12 cellular contexts compared by ENCODE assay signal in genomic region chr5:172873513-172873912, GRCh38. TPM values are rescaled to one million over a fixed set of nuclear protein-coding genes. Genes with fewer than 3 reads are reported as not detected.
DNase-seq lines count a peak whose midpoint lies in the region; ATAC-seq and TF ChIP-seq lines count a peak whose summit lies in the region.
"Had no signal": no experiment of that assay in that cellular context is flagged by ENCODE, and none has a peak within 500 bp of the region (broad histone marks: within the 10 kb centered on the region; RNA-seq: fewer than 3 reads in every experiment).

No MANE protein-coding gene starts in this region.

- H3K4ac ChIP-seq in IMR-90 (ENCODE audit: low read depth, low read length): peak overlapping the region; percentile 98

- no peak overlapping the region for H3K4me3 ChIP-seq in IMR-90 (ENCODE audit: insufficient read depth, low read depth, low read length)
- H3K4me3 ChIP-seq in coronary artery: peak overlapping the region; percentile 47
- no peak overlapping the region for H3K4me3 ChIP-seq in mucosa of rectum (ENCODE audit: low read length in 2 of 2)

- H3K18ac ChIP-seq in IMR-90 (ENCODE audit: low read depth, low read length): peak overlapping the region; percentile 43

- no peak for TF ChIP-seq POLR2A in IMR-90 (IDR thresholded peaks at IDR 0.05; ENCODE audit: low read depth, low read length)

- peaks cover 38% of the 10 kb centered on the region for H3K9me1 ChIP-seq in IMR-90 (ENCODE audit: insufficient read depth, low read length)

- H2BK15ac ChIP-seq in IMR-90 (ENCODE audit: low read depth, low read length): peak overlapping the region; percentile 84; the same call in 2 of the 3 replicates

- H4K20me1 ChIP-seq in IMR-90 (ENCODE audit: insufficient read depth, low read length): peaks cover 9% of the 10 kb centered on the region

- peaks cover 42 to 87% of the 10 kb centered on the region in 2 experiments for H3K79me1 ChIP-seq in IMR-90 (ENCODE audit: low read depth in 1 of 2, low read length in 2 of 2)

- peak overlapping the region; percentile 88 for H2AK9ac ChIP-seq in IMR-90 (replicated peaks; ENCODE audit: low read depth, low read length, poor library complexity)

- H3K4me2 ChIP-seq in IMR-90 (ENCODE audit: low read depth, low read length): peak overlapping the region; percentile 39; the same call in 1 of the 2 replicates

- no peak overlapping the region for H3K27ac Mint-ChIP-seq in type B pancreatic cell

- H2BK5ac ChIP-seq in IMR-90 (ENCODE audit: low read depth, low read length, poor library complexity, severe bottlenecking): peak overlapping the region; percentile 97

- TF ChIP-seq CTCF in IMR-90 (conservative IDR thresholded peaks at IDR 0.05; ENCODE audit: low read depth, low read length) (no peak), coronary artery (IDR thresholded peaks at IDR 0.05) (no peak), type B pancreatic cell (conservative IDR thresholded peaks at IDR 0.05) (no peak)

- in situ Hi-C loops in IMR-90 (cut with MboI; ENCODE audit: low sequenced_read_pairs): no loop called here

- H4K8ac ChIP-seq in IMR-90 (ENCODE audit: low read depth in 2 of 2, low read length in 2 of 2): peak overlapping the region; percentile 63 to 79

- no peaks in the 10 kb centered on the region for H3K9me3 Mint-ChIP-seq in type B pancreatic cell
- H3K9me3 Mint-ChIP-seq: brain; CD8-positive, alpha-beta memory T cell; naive thymus-derived CD8-positive, alpha-beta T cell had no signal

- H3K14ac ChIP-seq in IMR-90 (replicated peaks; ENCODE audit: low read depth, low read length): peak overlapping the region; percentile 91

- no peaks in the 10 kb centered on the region for H3K9me3 ChIP-seq in IMR-90 (ENCODE audit: control insufficient read depth, insufficient read depth, low read length)
- H3K9me3 ChIP-seq in mucosa of rectum (ENCODE audit: control insufficient read depth in 2 of 2, low read length in 2 of 2): no peaks in the 10 kb centered on the region

- no peaks in the 10 kb centered on the region for H3K27me3 ChIP-seq in IMR-90 (ENCODE audit: control insufficient read depth, insufficient read depth, low read length)
- no peaks in the 10 kb centered on the region for H3K27me3 ChIP-seq in mucosa of rectum (ENCODE audit: control insufficient read depth in 2 of 2, insufficient read depth in 2 of 2, low read length in 2 of 2)

- peak overlapping the region; percentile 67 for H3K56ac ChIP-seq in IMR-90 (ENCODE audit: extremely low read depth, insufficient read depth, low read length)

- DNase-seq in IMR-90: no peak
- DNase-seq in coronary artery (ENCODE audit: low spot score): no peak
- DNase-seq in type B pancreatic cell (ENCODE audit: extremely low spot score, unreplicated experiment): no peak
- DNase-seq: CD8-positive, alpha-beta memory T cell; NCI-H2171 treated with DMSO at 0.1 percent for 48 hours had no signal

- H4K91ac ChIP-seq in IMR-90 (ENCODE audit: insufficient read depth, low read depth, low read length): peak overlapping the region; percentile 97

- peak overlapping the region; percentile 81 for H2AFZ ChIP-seq in IMR-90 (replicated peaks; ENCODE audit: low read length, poor library complexity)

- peak overlapping the region; percentile 86 for H3K27ac ChIP-seq in IMR-90 (ENCODE audit: insufficient read depth, low read length)
- H3K27ac ChIP-seq in coronary artery: peak overlapping the region; percentile 90 to 98
- peak overlapping the region; percentile 49 to 72 for H3K27ac ChIP-seq in mucosa of rectum (ENCODE audit: low read depth in 2 of 2, low read length in 2 of 2)
- H3K27ac ChIP-seq in temporal lobe (ENCODE audit: low read depth, low read length): peak overlapping the region; percentile 84

- H2BK20ac ChIP-seq in IMR-90 (ENCODE audit: low read depth, low read length): peak overlapping the region; percentile 87

- peaks cover 48% of the 10 kb centered on the region for H3K4me1 ChIP-seq in IMR-90 (ENCODE audit: control insufficient read depth, insufficient read depth, low read length)
- H3K4me1 ChIP-seq in mucosa of rectum (ENCODE audit: control insufficient read depth in 2 of 2, insufficient read depth in 2 of 2, low read length in 2 of 2): peaks cover 10 to 16% of the 10 kb centered on the region in 2 donors

- H2BK120ac ChIP-seq in IMR-90 (ENCODE audit: low read depth, low read length): peak overlapping the region; percentile 94

- peak overlapping the region; percentile 67 for H4K5ac ChIP-seq in IMR-90 (ENCODE audit: low read depth, low read length)

- H3K36me3 Mint-ChIP-seq in type B pancreatic cell: no peaks in the 10 kb centered on the region
- H3K36me3 Mint-ChIP-seq: brain had no signal

- H2AK5ac ChIP-seq in IMR-90 (ENCODE audit: low read depth, low read length): peak overlapping the region; percentile 98

- no peaks in the 10 kb centered on the region for H3K27me3 Mint-ChIP-seq in type B pancreatic cell
- H3K27me3 Mint-ChIP-seq: brain; CD8-positive, alpha-beta memory T cell; naive thymus-derived CD8-positive, alpha-beta T cell had no signal

- intact Hi-C loops in IMR-90 (cut with micrococcal nuclease): no loop called here

- ATAC-seq in IMR-90 (ENCODE audit: low read depth) (no peak), GM21825 (IDR thresholded peaks at IDR 0.05; ENCODE audit: unreplicated experiment) (no peak), GM19452 (IDR thresholded peaks at IDR 0.05; ENCODE audit: unreplicated experiment) (no peak), HG03025 (IDR thresholded peaks at IDR 0.05; ENCODE audit: low FRiP score, unreplicated experiment) (no peak)
- ATAC-seq: naive thymus-derived CD8-positive, alpha-beta T cell had no signal

- CTCF ChIA-PET in IMR-90 (lab: Yijun Ruan, JAX): interaction anchor here (0.6 to 0.9 kb wide), 2 partner anchors 25 to 80 kb away, joined by 3 read pairs; no protein-coding TSS in a partner anchor

- H3K4me3 Mint-ChIP-seq in type B pancreatic cell: no peak overlapping the region
- H3K4me3 Mint-ChIP-seq: CD8-positive, alpha-beta memory T cell; naive thymus-derived CD8-positive, alpha-beta T cell had no signal

- peaks cover 27% of the 10 kb centered on the region for H3K4me1 Mint-ChIP-seq in type B pancreatic cell (ENCODE audit: unreplicated experiment)

- H3K23ac ChIP-seq in IMR-90 (ENCODE audit: low read depth, low read length): peak overlapping the region; percentile 80

- H3K9ac ChIP-seq in IMR-90 (ENCODE audit: low read depth, low read length): peak overlapping the region; percentile 47
- no peak overlapping the region for H3K9ac ChIP-seq in mucosa of rectum (ENCODE audit: low read depth in 1 of 2, low read length in 2 of 2)

- no peak for TF ChIP-seq RAD21 in IMR-90 (IDR thresholded peaks at IDR 0.05; ENCODE audit: low read length)

- H3K36me3 ChIP-seq in IMR-90 (ENCODE audit: control insufficient read depth, insufficient read depth, low read length) (no peaks in the 10 kb centered on the region; the same call in 1 of the 2 replicates), mucosa of rectum (ENCODE audit: control insufficient read depth in 2 of 2, insufficient read depth in 2 of 2, low read length in 2 of 2) (peaks cover 0 to 5% of the 10 kb centered on the region in 2 donors)

- POLR2A ChIA-PET in IMR-90 (lab: Charles Lee; ENCODE audit: unreplicated experiment): interaction anchor here (1.0 kb wide), 1 partner anchor 102 kb away, joined by 4 read pairs; the partner anchor contains the start of gene DUSP1

- no TSS peak for BruUV-seq in IMR-90 (replicated peaks; lab: Mats Ljungman, UMichigan)

- dilution Hi-C loops in IMR-90 (cut with HindIII; ENCODE audit: low sequenced_read_pairs, unreplicated experiment): no loop called here

- WGBS in IMR-90 (ENCODE audit: extremely low coverage in 2 of 2, insufficient read length in 1 of 2), 2 experiments: 80% methylated on average over 2 of the region's 3 CpGs; no CpG with 5 or more reads in 1 of the 2 experiments

TF ChIP-seq in IMR-90, 13 proteins besides CTCF, POLR2A, EP300 and RAD21:
- TF ChIP-seq RFX5 (IDR thresholded peaks at IDR 0.05; ENCODE audit: low read depth, low read length): no peak

RNA-seq across cellular contexts. Expression of gene ERGIC1, which starts 39.5 kb away (rescaled TPM):
- total RNA-seq in IMR-90 (2012; rRNA removed) (124 and 134 TPM in 2 replicates), temporal lobe (31.2 TPM), type B pancreatic cell (ENCODE audit: low replicate concordance) (85.2 and 105 TPM in 2 replicates)
- 185 and 192 TPM in 2 replicates for polyA plus RNA-seq in IMR-90 (2012; rRNA removed)
- polyA plus RNA-seq in IMR-90 (2012; cell fraction: cytosol; rRNA removed): 59.2 and 179 TPM in 2 replicates
- polyA plus RNA-seq in IMR-90 (2012; cell fraction: nucleus; rRNA removed; ENCODE audit: low replicate concordance): 128 and 132 TPM in 2 replicates
